In genomic region chr13:24006520-24007248, GRCh38 we compare ENCODE assay signal across 18 cellular contexts.
DNase-seq lines count a peak whose midpoint lies in the region; ATAC-seq and TF ChIP-seq lines count a peak whose summit lies in the region.
"Had no signal": no experiment of that assay in that cellular context is flagged by ENCODE, and none has a peak within 500 bp of the region (broad histone marks: within the 10 kb centered on the region; RNA-seq: fewer than 3 reads in every experiment).

No MANE protein-coding gene starts in this region.

- CTCF ChIA-PET in WTC11 (lab: Charles Lee): interaction anchor here (0.6 to 4.2 kb wide), 9 partner anchors 13 to 1877 kb away, joined by 3 to 22 read pairs (median 4); no protein-coding TSS in a partner anchor

- H4K20me1 ChIP-seq in GM23338 (replicated peaks; ENCODE audit: insufficient read depth): no peaks in the 10 kb centered on the region

- ATAC-seq in GM23338 (peak; percentile 67), WTC11 (peak; percentile 56; the same call in 1 of the 2 replicates), foreskin keratinocyte (no peak)
- no peak for ATAC-seq in natural killer cell treated with Interleukin-12 subunit alpha and Interleukin-12 subunit beta and Interleukin-15 and Interleukin-18, amount 100 ng/mL, for 72 hours
- no peak for ATAC-seq in activated CD4-positive, CD25-positive, alpha-beta regulatory T cell treated with anti-CD3 and anti-CD28 coated beads, Interleukin-2, amount 50 U/mL, for 24 hours

- no peaks in the 10 kb centered on the region for H3K79me2 ChIP-seq in GM23338 (replicated peaks; ENCODE audit: insufficient read depth)

- no peak overlapping the region for H3K4me2 ChIP-seq in GM23338

- TF ChIP-seq CTCF in 22Rv1 (IDR thresholded peaks at IDR 0.05) (no peak), GM23338 (conservative IDR thresholded peaks at IDR 0.05; ENCODE audit: low read depth in 2 of 2) (peak in 1 of 2 experiments; percentile 26; a peak in 1 of 4 replicates), WTC11 (IDR thresholded peaks at IDR 0.05) (no peak), nephron (IDR thresholded peaks at IDR 0.05; ENCODE audit: unreplicated experiment in 3 of 3) (no peak), foreskin keratinocyte (conservative IDR thresholded peaks at IDR 0.05) (no peak)

- no peaks in the 10 kb centered on the region for H3K36me3 ChIP-seq in GM23338 (ENCODE audit: insufficient read depth)

- H3K36me3 Mint-ChIP-seq in GM23338 (ENCODE audit: low read depth): no peaks in the 10 kb centered on the region; the same call in 2 of the 3 replicates
- no peaks in the 10 kb centered on the region for H3K36me3 Mint-ChIP-seq in WTC11
- H3K36me3 Mint-ChIP-seq in nephron (ENCODE audit: low read depth): no peaks in the 10 kb centered on the region
- no peaks in the 10 kb centered on the region for H3K36me3 Mint-ChIP-seq in natural killer cell treated with Interleukin-12 subunit alpha and Interleukin-12 subunit beta and Interleukin-15 and Interleukin-18, amount 100 ng/mL, for 72 hours

- H3K4me3 ChIP-seq in GM23338: no peak overlapping the region

- H3K27ac ChIP-seq in 22Rv1: peak overlapping the region; percentile 40; the same call in 1 of the 2 replicates
- no peak overlapping the region for H3K27ac ChIP-seq in GM23338 (ENCODE audit: low read depth)
- no peak overlapping the region for H3K27ac ChIP-seq in foreskin keratinocyte

- DNase-seq in GM23338 (ENCODE audit: low spot score) (peak; percentile 12), WTC11 (ENCODE audit: low spot score) (no peak), AG08395 (ENCODE audit: low spot score) (no peak), foreskin keratinocyte (no peak)
- no peak for DNase-seq in natural killer cell treated with Interleukin-12 subunit alpha and Interleukin-12 subunit beta and Interleukin-15 and Interleukin-18, amount 100 ng/mL, for 72 hours (ENCODE audit: low spot score)
- DNase-seq: DMS153, EL, GOT3, HFFc6, Karpas-422, NCI-H1105 treated with DMSO at 0.1 percent for 48 hours, NCI-H187, NCI-H2171, NCI-H82, SHP77 treated with DMSO at 0.1 percent for 48 hours had no signal

- POLR2A ChIA-PET in WTC11 (lab: Charles Lee): no interaction called here

- H3K27ac Mint-ChIP-seq in GM23338: no peak overlapping the region
- no peak overlapping the region for H3K27ac Mint-ChIP-seq in WTC11
- peak overlapping the region; percentile 82 to 98 (median 94) for H3K27ac Mint-ChIP-seq in nephron
- H3K27ac Mint-ChIP-seq in natural killer cell treated with Interleukin-12 subunit alpha and Interleukin-12 subunit beta and Interleukin-15 and Interleukin-18, amount 100 ng/mL, for 72 hours: no peak overlapping the region
- H3K27ac Mint-ChIP-seq: HFFc6 had no signal

- H3K27me3 ChIP-seq in GM23338 (ENCODE audit: insufficient read depth) (no peaks in the 10 kb centered on the region), foreskin keratinocyte (peaks cover 9% of the 10 kb centered on the region)

- H3K9me3 Mint-ChIP-seq in GM23338 (no peaks in the 10 kb centered on the region; the same call in 2 of the 3 replicates), WTC11 (peaks cover 16% of the 10 kb centered on the region), nephron (no peaks in the 10 kb centered on the region)
- no peaks in the 10 kb centered on the region for H3K9me3 Mint-ChIP-seq in natural killer cell treated with Interleukin-12 subunit alpha and Interleukin-12 subunit beta and Interleukin-15 and Interleukin-18, amount 100 ng/mL, for 72 hours
- H3K9me3 Mint-ChIP-seq: HFFc6 had no signal

- peaks cover 2% of the 10 kb centered on the region for H3K27me3 Mint-ChIP-seq in GM23338 (ENCODE audit: insufficient read depth, low read depth, poor library complexity)
- no peaks in the 10 kb centered on the region; the same call in 1 of the 2 replicates for H3K27me3 Mint-ChIP-seq in WTC11 (ENCODE audit: low read depth)
- H3K27me3 Mint-ChIP-seq in nephron (ENCODE audit: low read depth): peaks cover 3% of the 10 kb centered on the region
- H3K27me3 Mint-ChIP-seq in natural killer cell treated with Interleukin-12 subunit alpha and Interleukin-12 subunit beta and Interleukin-15 and Interleukin-18, amount 100 ng/mL, for 72 hours: peaks cover 0 to 6% of the 10 kb centered on the region in 2 donors

- H2AFZ ChIP-seq in GM23338: peak overlapping the region; percentile 63; the same call in 1 of the 2 replicates

- H3K4me1 Mint-ChIP-seq in GM23338: peaks cover 27% of the 10 kb centered on the region
- peaks cover 21% of the 10 kb centered on the region for H3K4me1 Mint-ChIP-seq in WTC11
- H3K4me1 Mint-ChIP-seq in nephron: peaks cover 27% of the 10 kb centered on the region
- no peaks in the 10 kb centered on the region for H3K4me1 Mint-ChIP-seq in natural killer cell treated with Interleukin-12 subunit alpha and Interleukin-12 subunit beta and Interleukin-15 and Interleukin-18, amount 100 ng/mL, for 72 hours (ENCODE audit: low read depth in 2 of 2)

- H3K9me2 ChIP-seq in GM23338 (ENCODE audit: insufficient read depth): no peaks in the 10 kb centered on the region

- H3F3A ChIP-seq in GM23338 (replicated peaks; ENCODE audit: low read depth): no peaks in the 10 kb centered on the region

- H3K4me3 Mint-ChIP-seq in GM23338: no peak overlapping the region
- H3K4me3 Mint-ChIP-seq in WTC11: no peak overlapping the region
- peak overlapping the region in 1 of 3 experiments; percentile 13 for H3K4me3 Mint-ChIP-seq in nephron
- no peak overlapping the region for H3K4me3 Mint-ChIP-seq in natural killer cell treated with Interleukin-12 subunit alpha and Interleukin-12 subunit beta and Interleukin-15 and Interleukin-18, amount 100 ng/mL, for 72 hours
- H3K4me3 Mint-ChIP-seq: HFFc6 had no signal

- peaks cover 12% of the 10 kb centered on the region for H3K4me1 ChIP-seq in GM23338 (ENCODE audit: insufficient read depth)
- H3K4me1 ChIP-seq in foreskin keratinocyte: no peaks in the 10 kb centered on the region

TF ChIP-seq in GM23338, 12 proteins besides CTCF, POLR2A, EP300 and RAD21 (continues in another document):
- TF ChIP-seq POLR2AphosphoS5 (IDR thresholded peaks at IDR 0.05; ENCODE audit: low read depth) (no peak), STAT1 (IDR thresholded peaks at IDR 0.05; ENCODE audit: unreplicated experiment) (no peak), ZNF114 (CRISPR knock-in tag; IDR thresholded peaks at IDR 0.05) (no peak), ETS1 (IDR thresholded peaks at IDR 0.05) (no peak), NANOG (IDR thresholded peaks at IDR 0.05; ENCODE audit: borderline replicate concordance) (no peak), EZH2phosphoT487 (IDR thresholded peaks at IDR 0.05; ENCODE audit: unreplicated experiment) (no peak), ZNF331 (CRISPR knock-in tag; IDR thresholded peaks at IDR 0.05; ENCODE audit: low read depth) (no peak), CREB1 (CRISPR knock-in tag; IDR thresholded peaks at IDR 0.05; ENCODE audit: low read depth) (no peak), EZH2 (IDR thresholded peaks at IDR 0.05; ENCODE audit: low read depth, unreplicated experiment) (no peak)

TF ChIP-seq in WTC11, 78 proteins besides CTCF, POLR2A, EP300 and RAD21:
- TF ChIP-seq ATF2 (CRISPR knock-in tag; IDR thresholded peaks at IDR 0.05; ENCODE audit: borderline replicate concordance, low read depth) (no peak), ZNF425 (CRISPR knock-in tag; conservative IDR thresholded peaks at IDR 0.05) (no peak), ZNF121 (CRISPR knock-in tag; IDR thresholded peaks at IDR 0.05) (no peak), CBFB (CRISPR knock-in tag; IDR thresholded peaks at IDR 0.05; ENCODE audit: low read depth) (no peak), ZNF416 (CRISPR knock-in tag; IDR thresholded peaks at IDR 0.05) (no peak), ZNF219 (CRISPR knock-in tag; IDR thresholded peaks at IDR 0.05; ENCODE audit: borderline replicate concordance) (no peak), ZNF232 (CRISPR knock-in tag; IDR thresholded peaks at IDR 0.05) (no peak)

Comparison
In these comparisons a context has a peak if more than half of its experiments do, and no peak if none do; other contexts are left out.
1. ATAC-seq: peak in GM23338 (single experiment) and WTC11 (single experiment); none in natural killer cell treated with Interleukin-12 subunit alpha and Interleukin-12 subunit beta and Interleukin-15 and Interleukin-18, amount 100 ng/mL, for 72 hours (0 of 2), foreskin keratinocyte (single experiment) and activated CD4-positive, CD25-positive, alpha-beta regulatory T cell treated with anti-CD3 and anti-CD28 coated beads, Interleukin-2, amount 50 U/mL, for 24 hours (0 of 2).
2. H3K27ac Mint-ChIP-seq: peak in nephron (3 of 3); none in GM23338 (single experiment), WTC11 (single experiment) and natural killer cell treated with Interleukin-12 subunit alpha and Interleukin-12 subunit beta and Interleukin-15 and Interleukin-18, amount 100 ng/mL, for 72 hours (0 of 2).